Comparison of ENCODE assay signal across 8 cellular contexts in genomic region chr5:139295692-139296091, GRCh38. TPM values are rescaled to one million over a fixed set of nuclear protein-coding genes. Genes with fewer than 3 reads are reported as not detected.
A peak's percentile ranks its signal among the peaks of the same experiment; 100 is the strongest.
DNase-seq lines count a peak whose midpoint lies in the region; ATAC-seq, FAIRE-seq and TF ChIP-seq lines count a peak whose summit lies in the region.

No MANE protein-coding gene starts in this region.

- no peaks in the 10 kb centered on the region for H3K9me3 ChIP-seq in right atrium auricular region
- no peaks in the 10 kb centered on the region for H3K9me3 ChIP-seq in GM12878 (replicated peaks; ENCODE audit: control insufficient read depth, insufficient read depth, low read length)

- no peaks in the 10 kb centered on the region for H3K36me3 ChIP-seq in right atrium auricular region
- no peaks in the 10 kb centered on the region for H3K36me3 ChIP-seq in GM12878 (ENCODE audit: control insufficient read depth in 2 of 2, insufficient read depth in 2 of 2, low read length in 1 of 2)

- BruUV-seq in GM12878 (replicated peaks; lab: Mats Ljungman, UMichigan), result TSS peak; percentile 40

- TF ChIP-seq CTCF in right atrium auricular region (IDR thresholded peaks at IDR 0.05) (no peak), GM12878 (IDR thresholded peaks at IDR 0.05 in 2 of 3, conservative IDR thresholded peaks at IDR 0.05 in 1 of 3; ENCODE audit: control insufficient read depth in 2 of 3, extremely low read depth in 1 of 3, insufficient read depth in 1 of 3, low read depth in 3 of 3, low read length in 3 of 3) (no peak)

- no peak for FAIRE-seq in GM12878 (lab: Jason Lieb, UNC)

- H3K4me2 ChIP-seq in GM12878 (ENCODE audit: control insufficient read depth, insufficient read depth), result peak overlapping the region; percentile 93

- RAD21 ChIA-PET in GM12878 (lab: Charles Lee; ENCODE audit: unreplicated experiment), result interaction anchor here (1.0 to 4.2 kb wide), 7 partner anchors 9 to 93 kb away, joined by 3 to 31 read pairs (median 5); no protein-coding TSS in a partner anchor

- in situ Hi-C loops in GM12878 (cut with MboI), result no loop called here

- TF ChIP-seq POLR2A in GM12878 (IDR thresholded peaks at IDR 0.05; ENCODE audit: low read depth, low read length), result no peak

- CTCF ChIA-PET in GM12878 (lab: Yijun Ruan, JAX), result interaction anchor here (1.3 to 3.4 kb wide), 7 partner anchors 10 to 96 kb away, joined by 4 to 31 read pairs (median 6); partner anchors contain the start of gene PAIP2

- peak overlapping the region; percentile 99 for H3K9ac ChIP-seq in GM12878 (ENCODE audit: control insufficient read depth, insufficient read depth, low read length)

- TF ChIP-seq RAD21 in GM12878 (IDR thresholded peaks at IDR 0.05; ENCODE audit: insufficient read depth, low read depth, low read length), result no peak

- DNase-seq in right atrium auricular region (ENCODE audit: low spot score) (no peak), left ventricle myocardium superior (no peak), GM12878 (ENCODE audit: low read depth, low spot score) (no peak), lung microvascular endothelial cell (ENCODE audit: low read depth in 2 of 2) (peak; percentile 19 to 24), globus pallidus (ENCODE audit: low spot score) (no peak), islet precursor cell (no peak)
- no peak for DNase-seq in effector CD8-positive, alpha-beta T cell (lab: John Stamatoyannopoulos, UW)

- H3K79me2 ChIP-seq in GM12878 (ENCODE audit: control insufficient read depth, insufficient read depth, low read length), result peaks cover 76% of the 10 kb centered on the region

- SMC1A ChIA-PET in GM12878 (lab: Charles Lee; ENCODE audit: uncharacterized antibody, unreplicated experiment), result interaction anchor here (0.6 to 12.7 kb wide), 8 partner anchors 9 to 46 kb away, joined by 3 to 136 read pairs (median 6); partner anchors contain the start of gene PAIP2

- ATAC-seq in left ventricle myocardium superior (no peak), GM12878 (peak; percentile 2; the same call in 2 of the 3 replicates), GM21447 (IDR thresholded peaks at IDR 0.05; ENCODE audit: unreplicated experiment) (no peak)

- H3K4me1 ChIP-seq in right atrium auricular region (peaks cover 0 to 62% of the 10 kb centered on the region in 2 donors), GM12878 (ENCODE audit: control insufficient read depth, insufficient read depth, low read length) (peaks cover 16% of the 10 kb centered on the region)

- peaks cover 13% of the 10 kb centered on the region for H4K20me1 ChIP-seq in GM12878 (ENCODE audit: control insufficient read depth, insufficient read depth)

- H2AFZ ChIP-seq in GM12878 (ENCODE audit: control insufficient read depth, low read depth, low read length), result no peak overlapping the region

- peak overlapping the region; percentile 70 to 82 for H3K4me3 ChIP-seq in right atrium auricular region
- H3K4me3 ChIP-seq in GM12878, result peak overlapping the region; percentile 89

- 28% methylated on average over 12 of the region's 12 CpGs for WGBS in GM12878 (ENCODE audit: insufficient coverage, insufficient replicate concordance, low lambda C conversion rate, missing lambda C conversion rate)

- H3K27ac ChIP-seq in right atrium auricular region (peak overlapping the region; percentile 93 to 100), GM12878 (ENCODE audit: control insufficient read depth, insufficient read depth) (no peak overlapping the region; the same call in 1 of the 2 replicates)

- H3K27me3 ChIP-seq in right atrium auricular region (no peaks in the 10 kb centered on the region), GM12878 (replicated peaks in 1 of 2; ENCODE audit: control insufficient read depth in 2 of 2, insufficient read depth in 2 of 2, low read length in 1 of 2) (no peaks in the 10 kb centered on the region)

- intact Hi-C loops in left ventricle myocardium superior (cut with micrococcal nuclease), result no loop called here
- intact Hi-C loops in GM12878 (cut with micrococcal nuclease; ENCODE audit: unreplicated experiment), result loop anchor here (2.0 kb wide), 1 partner anchor 21 kb away; no protein-coding TSS in a partner anchor

- TF ChIP-seq EP300 in GM12878 (IDR thresholded peaks at IDR 0.05; ENCODE audit: borderline replicate concordance in 1 of 2, control insufficient read depth in 1 of 2, low read depth in 2 of 2, low read length in 2 of 2), result no peak

- POLR2A ChIA-PET in GM12878 (lab: Charles Lee), result interaction anchor here (0.5 to 7.6 kb wide), 8 partner anchors 9 to 504 kb away, joined by 3 to 61 read pairs (median 7); partner anchors contain the start of gene MZB1

TF ChIP-seq in GM12878, 131 proteins besides CTCF, POLR2A, EP300 and RAD21:
- TF ChIP-seq RFX5 (IDR thresholded peaks at IDR 0.05; ENCODE audit: low read depth, low read length), result no peak
- TF ChIP-seq, protein P1, sequence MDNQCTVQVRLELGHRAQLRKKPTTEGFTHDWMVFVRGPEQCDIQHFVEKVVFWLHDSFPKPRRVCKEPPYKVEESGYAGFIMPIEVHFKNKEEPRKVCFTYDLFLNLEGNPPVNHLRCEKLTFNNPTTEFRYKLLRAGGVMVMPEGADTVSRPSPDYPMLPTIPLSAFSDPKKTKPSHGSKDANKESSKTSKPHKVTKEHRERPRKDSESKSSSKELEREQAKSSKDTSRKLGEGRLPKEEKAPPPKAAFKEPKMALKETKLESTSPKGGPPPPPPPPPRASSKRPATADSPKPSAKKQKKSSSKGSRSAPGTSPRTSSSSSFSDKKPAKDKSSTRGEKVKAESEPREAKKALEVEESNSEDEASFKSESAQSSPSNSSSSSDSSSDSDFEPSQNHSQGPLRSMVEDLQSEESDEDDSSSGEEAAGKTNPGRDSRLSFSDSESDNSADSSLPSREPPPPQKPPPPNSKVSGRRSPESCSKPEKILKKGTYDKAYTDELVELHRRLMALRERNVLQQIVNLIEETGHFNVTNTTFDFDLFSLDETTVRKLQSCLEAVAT (IDR thresholded peaks at IDR 0.05), result peak; percentile 21; the same call in 1 of the 2 replicates
- TF ChIP-seq CBX3 (IDR thresholded peaks at IDR 0.05; ENCODE audit: borderline replicate concordance, low read depth), result no peak

RNA-seq across cellular contexts. Expression of gene MATR3, which starts 2.2 kb away (rescaled TPM):
- total RNA-seq in right atrium auricular region (100 to 1,000 TPM; 131 to 159 TPM), left ventricle myocardium superior (121 TPM), GM12878 (2014; rRNA removed) (134 and 173 TPM in 2 replicates), GM12878 (2014; rRNA removed; fragmentation: Illumina TruSeq; extraction: Trizol) (394 and 401 TPM in 2 replicates), GM12878 (2021) (180 and 213 TPM in 2 replicates), lung microvascular endothelial cell (141 and 163 TPM in 2 replicates)
- 599 and 630 TPM in 2 replicates for total RNA-seq in GM12878 (2013; cell fraction: nucleolus; rRNA removed)
- polyA plus RNA-seq in GM12878 (2011; ENCODE audit: low read depth), result 70.2 TPM
- polyA plus RNA-seq in GM12878 (2011; rRNA removed) (230 and 407 TPM in 2 replicates), GM12878 (2014; fragmentation: Illumina TruSeq; extraction: Trizol) (276 and 414 TPM in 2 replicates), GM12878 (2014; fragmentation: Nextera tagmentation; extraction: Ambion mirVana) (100 to 1,000 TPM; 149 to 187 TPM), GM12878 (2014; rRNA removed) (194 and 201 TPM in 2 replicates), GM12878 (2016; fragmentation: Nextera tagmentation; extraction: Ambion mirVana) (100 to 1,000 TPM; 347 to 380 TPM)
- polyA plus RNA-seq in GM12878 (2011; cell fraction: cytosol; rRNA removed), result 102 and 125 TPM in 2 replicates
- polyA plus RNA-seq in GM12878 (2011; cell fraction: nucleus; rRNA removed), result 123 and 141 TPM in 2 replicates
- polyA plus RNA-seq in GM12878 (2012), result 146 and 152 TPM in 2 replicates
- 284 and 298 TPM in 2 replicates for polyA minus RNA-seq in GM12878 (2011; rRNA and poly(A)+ RNA removed)
- polyA minus RNA-seq in GM12878 (2011; cell fraction: cytosol; rRNA and poly(A)+ RNA removed), result 79.1 and 117 TPM in 2 replicates
- 110 and 161 TPM in 2 replicates for polyA minus RNA-seq in GM12878 (2011; cell fraction: nucleus; rRNA and poly(A)+ RNA removed)

RNA-seq across cellular contexts. Expression of gene PAIP2, which starts 46.0 kb away (rescaled TPM):
- total RNA-seq in right atrium auricular region, result 100 to 1,000 TPM in 1 of 2 donors, 10 to 100 TPM in 1; 97.6 to 156 TPM
- total RNA-seq in left ventricle myocardium superior, result 136 TPM
- 42.6 and 50.2 TPM in 2 replicates for total RNA-seq in GM12878 (2013; cell fraction: nucleolus; rRNA removed)
- 49.9 and 55.2 TPM in 2 replicates for total RNA-seq in GM12878 (2014; rRNA removed)
- total RNA-seq in GM12878 (2014; rRNA removed; fragmentation: Illumina TruSeq; extraction: Trizol), result 57.6 and 58.4 TPM in 2 replicates
- total RNA-seq in GM12878 (2021), result 60.5 and 71.1 TPM in 2 replicates
- polyA plus RNA-seq in GM12878 (2011; ENCODE audit: low read depth), result 70.0 TPM
- 143 and 198 TPM in 2 replicates for polyA plus RNA-seq in GM12878 (2011; rRNA removed)
- polyA plus RNA-seq in GM12878 (2011; cell fraction: cytosol; rRNA removed), result 55.0 and 60.8 TPM in 2 replicates
- polyA plus RNA-seq in GM12878 (2011; cell fraction: nucleus; rRNA removed), result 32.5 and 35.7 TPM in 2 replicates
- 95.1 and 144 TPM in 2 replicates for polyA plus RNA-seq in GM12878 (2012)
- 105 and 125 TPM in 2 replicates for polyA plus RNA-seq in GM12878 (2014; fragmentation: Illumina TruSeq; extraction: Trizol)
- 100 to 1,000 TPM; 100 to 113 TPM for polyA plus RNA-seq in GM12878 (2014; fragmentation: Nextera tagmentation; extraction: Ambion mirVana)
- 51.8 and 67.3 TPM in 2 replicates for polyA plus RNA-seq in GM12878 (2014; rRNA removed)
- 100 to 1,000 TPM; 153 to 154 TPM for polyA plus RNA-seq in GM12878 (2016; fragmentation: Nextera tagmentation; extraction: Ambion mirVana)
- polyA minus RNA-seq in GM12878 (2011; rRNA and poly(A)+ RNA removed), result 35.6 and 57.1 TPM in 2 replicates
- 26.6 and 28.4 TPM in 2 replicates for polyA minus RNA-seq in GM12878 (2011; cell fraction: cytosol; rRNA and poly(A)+ RNA removed)
- polyA minus RNA-seq in GM12878 (2011; cell fraction: nucleus; rRNA and poly(A)+ RNA removed), result 12.2 and 16.5 TPM in 2 replicates
- total RNA-seq in lung microvascular endothelial cell, result 66.0 and 87.1 TPM in 2 replicates

Comparison
In these comparisons a context has a peak if more than half of its experiments do, and no peak if none do; other contexts are left out.
1. DNase-seq: peak in lung microvascular endothelial cell (2 of 2); none in right atrium auricular region (single experiment), left ventricle myocardium superior (single experiment), GM12878 (single experiment), effector CD8-positive, alpha-beta T cell (single experiment), globus pallidus (single experiment) and islet precursor cell (single experiment).